Comparison of ENCODE assay signal across 7 cellular contexts in genomic region chr19:53881482-53882390, GRCh38. TPM values are rescaled to one million over a fixed set of nuclear protein-coding genes. Genes with fewer than 3 reads are reported as not detected.
DNase-seq lines count a peak whose midpoint lies in the region; ATAC-seq and TF ChIP-seq lines count a peak whose summit lies in the region.

Gene PRKCG, plus strand, starts transcription at chr19:53882197. Its CDS starts 298 bp downstream, at chr19:53882495.

- POLR2A ChIA-PET in HEK293 (lab: Yijun Ruan, JAX): interaction anchor here (0.6 to 1.6 kb wide), 3 partner anchors 13 to 106 kb away, joined by 3 to 9 read pairs (median 6); partner anchors contain the start of gene MYADM

- intact Hi-C loops in ascending aorta (cut with DNase I): no loop called here

- DNase-seq in SJSA1 (ENCODE audit: low read depth in 1 of 2, low spot score in 2 of 2) (no peak), ascending aorta (ENCODE audit: low spot score in 2 of 2) (no peak), ureter (ENCODE audit: low spot score) (no peak)
- DNase-seq in stimulated activated CD4-positive, alpha-beta T cell treated with anti-CD3 and anti-CD28 coated beads, Interleukin-1b, Interleukin-23, amount 100 ng/mL, for 48 hours: peak; percentile 33

- TF ChIP-seq CTCF in HEK293 (tag by site-specific recombination; IDR thresholded peaks at IDR 0.05): peak; percentile 70
- TF ChIP-seq CTCF in ascending aorta (IDR thresholded peaks at IDR 0.05): peak; percentile 32 to 56 (median 54)

- H3K36me3 ChIP-seq in HEK293 (ENCODE audit: control insufficient read depth in 2 of 2, insufficient read depth in 1 of 2, low read length in 2 of 2) (no peaks in the 10 kb centered on the region), SJSA1 (no peaks in the 10 kb centered on the region), ascending aorta (no peaks in the 10 kb centered on the region), iPS-20b (ENCODE audit: insufficient read depth, low read depth, low read length) (no peaks in the 10 kb centered on the region)

- no peaks in the 10 kb centered on the region for H3K9me3 ChIP-seq in HEK293 (ENCODE audit: control insufficient read depth, insufficient read depth, low read depth, low read length)
- no peaks in the 10 kb centered on the region for H3K9me3 ChIP-seq in SJSA1 (replicated peaks)
- H3K9me3 ChIP-seq in ascending aorta: no peaks in the 10 kb centered on the region
- H3K9me3 ChIP-seq in iPS-20b (ENCODE audit: insufficient read depth, low read depth, low read length): no peaks in the 10 kb centered on the region

- CTCF ChIA-PET in HEK293 (lab: Yijun Ruan, JAX): interaction anchor here (0.6 to 1.2 kb wide), 10 partner anchors 9 to 1451 kb away, joined by 3 to 5 read pairs (median 3); partner anchors contain the start of gene MYADM

- H3K4me1 ChIP-seq in HEK293 (ENCODE audit: control insufficient read depth, insufficient read depth, low read length) (peaks cover 8% of the 10 kb centered on the region; the same call in 1 of the 2 replicates), SJSA1 (replicated peaks) (peaks cover 25% of the 10 kb centered on the region), ascending aorta (peaks cover 6 to 22% of the 10 kb centered on the region in 2 donors), iPS-20b (ENCODE audit: insufficient read depth, low read length) (peaks cover 24% of the 10 kb centered on the region)

- peak within 1 kb of the TSS; percentile 57 for H3K9ac ChIP-seq in iPS-20b (ENCODE audit: low read depth, low read length)

- peaks cover 44% of the 10 kb centered on the region for H3K27me3 ChIP-seq in SJSA1 (replicated peaks)
- H3K27me3 ChIP-seq in ascending aorta: peaks cover 21% of the 10 kb centered on the region
- peaks cover 52% of the 10 kb centered on the region for H3K27me3 ChIP-seq in iPS-20b (ENCODE audit: insufficient read depth, low read length)

- no peak for ATAC-seq in GM18519 (IDR thresholded peaks at IDR 0.05; ENCODE audit: low FRiP score, unreplicated experiment)

- H3K27ac ChIP-seq in HEK293 (ENCODE audit: extremely low read depth, low read depth, low read length) (no peak within 1 kb of the TSS), SJSA1 (no peak within 1 kb of the TSS), ascending aorta (no peak within 1 kb of the TSS), iPS-20b (ENCODE audit: low read length) (no peak within 1 kb of the TSS)

- H3K4me3 ChIP-seq in HEK293 (ENCODE audit: low read depth, low read length) (peak within 1 kb of the TSS; percentile 41), SJSA1 (peak within 1 kb of the TSS; percentile 16), ascending aorta (peak within 1 kb of the TSS; percentile 36 to 45), iPS-20b (ENCODE audit: low read length) (peak within 1 kb of the TSS; percentile 68)

TF ChIP-seq in HEK293, 187 proteins besides CTCF, POLR2A, EP300 and RAD21 (continues in another document):
- TF ChIP-seq ZNF394 (tag by site-specific recombination; IDR thresholded peaks at IDR 0.05; ENCODE audit: borderline replicate concordance) (0 out of 2 replicates have a peak, but pooled peaks have one; percentile 17), REST (tag by site-specific recombination; IDR thresholded peaks at IDR 0.05) (no peak), ZNF791 (tag by site-specific recombination; IDR thresholded peaks at IDR 0.05) (no peak), ZNF610 (tag by site-specific recombination; IDR thresholded peaks at IDR 0.05; ENCODE audit: borderline replicate concordance) (peak; percentile 39; the same call in 1 of the 2 replicates), ZNF518A (tag by site-specific recombination; conservative IDR thresholded peaks at IDR 0.05; ENCODE audit: low read depth) (no peak), ZNF777 (tag by site-specific recombination; IDR thresholded peaks at IDR 0.05; ENCODE audit: borderline replicate concordance) (no peak), ZFP41 (tag by site-specific recombination; IDR thresholded peaks at IDR 0.05; ENCODE audit: borderline replicate concordance) (no peak), ZNF707 (tag by site-specific recombination; IDR thresholded peaks at IDR 0.05) (no peak), ZEB2 (tag by site-specific recombination; IDR thresholded peaks at IDR 0.05) (peak; percentile 29; the same call in 1 of the 2 replicates), ZNF37A (tag by site-specific recombination; IDR thresholded peaks at IDR 0.05) (no peak), ZNF341 (tag by site-specific recombination; IDR thresholded peaks at IDR 0.05; ENCODE audit: low read depth) (peak; percentile 93), KLF16 (tag by site-specific recombination; IDR thresholded peaks at IDR 0.05) (peak; percentile 80), PRDM1 (tag by site-specific recombination; IDR thresholded peaks at IDR 0.05) (peak; percentile 77; the same call in 1 of the 2 replicates), ZNF580 (tag by site-specific recombination; IDR thresholded peaks at IDR 0.05) (0 out of 2 replicates have a peak, but pooled peaks have one; percentile 16), ZNF639 (tag by site-specific recombination; IDR thresholded peaks at IDR 0.05) (no peak)

RNA-seq across cellular contexts. Expression of gene PRKCG, which starts in this region (rescaled TPM):
- not detected in 2 replicates for total RNA-seq in SJSA1 (2014; rRNA removed; shearing (Covaris generic))
- total RNA-seq in ascending aorta (not detected), ureter (not detected)

Comparison
In these comparisons a context has a peak if more than half of its experiments do, and no peak if none do; other contexts are left out.
1. H3K4me3 ChIP-seq: peak in every context shown above with its lines; median percentile 68 in iPS-20b; 41 in HEK293; 40 in ascending aorta; 16 in SJSA1.